Comparison of ENCODE assay signal across 2 cellular contexts in the genomic region with DNA sequence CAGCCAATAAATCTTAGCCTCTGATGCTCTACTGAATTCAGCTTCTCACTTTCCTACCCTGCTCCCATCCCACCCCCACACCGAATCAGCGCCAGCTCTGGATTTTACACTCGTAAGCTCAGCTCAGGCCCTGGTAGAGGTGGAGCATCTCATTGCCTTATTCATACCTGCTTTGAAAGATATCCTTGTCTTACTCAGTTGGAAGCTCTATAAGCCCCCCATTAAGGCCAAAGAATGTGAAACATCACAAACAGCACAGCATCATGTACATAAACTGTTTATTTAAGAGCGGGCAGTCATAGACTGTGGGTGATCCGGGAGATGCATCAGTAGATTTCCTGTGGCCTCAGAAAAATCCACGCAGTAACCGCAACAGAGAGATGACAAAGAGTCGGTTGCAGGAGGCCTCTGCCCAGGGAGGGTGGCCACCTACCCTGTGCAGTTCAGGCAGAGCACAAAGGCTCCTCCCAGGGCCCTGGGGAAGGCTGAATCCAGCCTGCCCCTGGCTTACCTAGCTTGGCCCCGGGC.
TF ChIP-seq lines count a peak whose summit lies in the region.

No MANE protein-coding gene starts in this region.

TF ChIP-seq in A549, 52 proteins besides CTCF, POLR2A, EP300 and RAD21:
- no peak for TF ChIP-seq FOXS1 (CRISPR knock-in tag; IDR thresholded peaks at IDR 0.05)
- no peak for TF ChIP-seq HOXA7 (CRISPR knock-in tag; IDR thresholded peaks at IDR 0.05)
- TF ChIP-seq ZSCAN20 (CRISPR knock-in tag; IDR thresholded peaks at IDR 0.05): no peak
- no peak for TF ChIP-seq ZFP36 (IDR thresholded peaks at IDR 0.05; ENCODE audit: borderline replicate concordance, partially characterized antibody)
- no peak for TF ChIP-seq MAZ (IDR thresholded peaks at IDR 0.05; ENCODE audit: borderline replicate concordance, low read depth, low read length)
- TF ChIP-seq NFE2L2 (conservative IDR thresholded peaks at IDR 0.05; ENCODE audit: low read length): no peak
- no peak for TF ChIP-seq NR3C1 (IDR thresholded peaks at IDR 0.05)
- no peak for TF ChIP-seq CEBPB (IDR thresholded peaks at IDR 0.05)
- TF ChIP-seq EHMT2 (IDR thresholded peaks at IDR 0.05; ENCODE audit: low read depth): no peak
- TF ChIP-seq CBX8 (IDR thresholded peaks at IDR 0.05): no peak
- TF ChIP-seq, protein P1, sequence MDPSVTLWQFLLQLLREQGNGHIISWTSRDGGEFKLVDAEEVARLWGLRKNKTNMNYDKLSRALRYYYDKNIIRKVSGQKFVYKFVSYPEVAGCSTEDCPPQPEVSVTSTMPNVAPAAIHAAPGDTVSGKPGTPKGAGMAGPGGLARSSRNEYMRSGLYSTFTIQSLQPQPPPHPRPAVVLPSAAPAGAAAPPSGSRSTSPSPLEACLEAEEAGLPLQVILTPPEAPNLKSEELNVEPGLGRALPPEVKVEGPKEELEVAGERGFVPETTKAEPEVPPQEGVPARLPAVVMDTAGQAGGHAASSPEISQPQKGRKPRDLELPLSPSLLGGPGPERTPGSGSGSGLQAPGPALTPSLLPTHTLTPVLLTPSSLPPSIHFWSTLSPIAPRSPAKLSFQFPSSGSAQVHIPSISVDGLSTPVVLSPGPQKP (IDR thresholded peaks at IDR 0.05; ENCODE audit: low read depth, low read length): no peak

TF ChIP-seq in GM23338, 12 proteins besides CTCF, POLR2A, EP300 and RAD21 (continued from another document):
- no peak for TF ChIP-seq STAT1 (IDR thresholded peaks at IDR 0.05; ENCODE audit: unreplicated experiment)
- TF ChIP-seq, protein P2, sequence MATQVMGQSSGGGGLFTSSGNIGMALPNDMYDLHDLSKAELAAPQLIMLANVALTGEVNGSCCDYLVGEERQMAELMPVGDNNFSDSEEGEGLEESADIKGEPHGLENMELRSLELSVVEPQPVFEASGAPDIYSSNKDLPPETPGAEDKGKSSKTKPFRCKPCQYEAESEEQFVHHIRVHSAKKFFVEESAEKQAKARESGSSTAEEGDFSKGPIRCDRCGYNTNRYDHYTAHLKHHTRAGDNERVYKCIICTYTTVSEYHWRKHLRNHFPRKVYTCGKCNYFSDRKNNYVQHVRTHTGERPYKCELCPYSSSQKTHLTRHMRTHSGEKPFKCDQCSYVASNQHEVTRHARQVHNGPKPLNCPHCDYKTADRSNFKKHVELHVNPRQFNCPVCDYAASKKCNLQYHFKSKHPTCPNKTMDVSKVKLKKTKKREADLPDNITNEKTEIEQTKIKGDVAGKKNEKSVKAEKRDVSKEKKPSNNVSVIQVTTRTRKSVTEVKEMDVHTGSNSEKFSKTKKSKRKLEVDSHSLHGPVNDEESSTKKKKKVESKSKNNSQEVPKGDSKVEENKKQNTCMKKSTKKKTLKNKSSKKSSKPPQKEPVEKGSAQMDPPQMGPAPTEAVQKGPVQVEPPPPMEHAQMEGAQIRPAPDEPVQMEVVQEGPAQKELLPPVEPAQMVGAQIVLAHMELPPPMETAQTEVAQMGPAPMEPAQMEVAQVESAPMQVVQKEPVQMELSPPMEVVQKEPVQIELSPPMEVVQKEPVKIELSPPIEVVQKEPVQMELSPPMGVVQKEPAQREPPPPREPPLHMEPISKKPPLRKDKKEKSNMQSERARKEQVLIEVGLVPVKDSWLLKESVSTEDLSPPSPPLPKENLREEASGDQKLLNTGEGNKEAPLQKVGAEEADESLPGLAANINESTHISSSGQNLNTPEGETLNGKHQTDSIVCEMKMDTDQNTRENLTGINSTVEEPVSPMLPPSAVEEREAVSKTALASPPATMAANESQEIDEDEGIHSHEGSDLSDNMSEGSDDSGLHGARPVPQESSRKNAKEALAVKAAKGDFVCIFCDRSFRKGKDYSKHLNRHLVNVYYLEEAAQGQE (IDR thresholded peaks at IDR 0.05; ENCODE audit: unreplicated experiment): no peak
